Comparison of ENCODE assay signal across 29 cellular contexts in the genomic region with DNA sequence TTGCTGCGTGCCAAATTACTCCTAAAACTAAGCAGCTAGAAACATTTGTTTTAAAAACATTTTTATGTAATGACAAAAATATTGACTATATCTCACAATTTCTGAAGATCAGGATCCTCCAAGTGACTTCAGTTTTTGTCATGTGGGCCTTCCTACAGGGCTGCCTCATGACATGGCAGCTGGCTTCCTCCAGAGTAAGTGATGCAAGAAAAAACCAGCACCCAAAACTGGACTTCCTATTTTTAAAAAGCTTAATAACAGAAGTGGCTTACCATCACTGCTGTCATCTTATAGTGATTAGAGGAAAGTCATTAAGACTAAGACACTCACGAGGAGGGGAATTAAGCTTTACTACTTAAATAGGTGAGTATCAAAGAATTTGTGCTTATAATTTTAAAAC.
A peak's percentile ranks its signal among the peaks of the same experiment; 100 is the strongest.
DNase-seq lines count a peak whose midpoint lies in the region; TF ChIP-seq lines count a peak whose summit lies in the region.
"Had no signal": no experiment of that assay in that cellular context is flagged by ENCODE, and none has a peak within 500 bp of the region (broad histone marks: within the 10 kb centered on the region; RNA-seq: fewer than 3 reads in every experiment).

No MANE protein-coding gene starts in this region.

- intact Hi-C loops in activated T-helper 2 cell treated with anti-CD3 and anti-CD28 coated beads, Interferon-gamma antibody, Interleukin-2, Interleukin-4, amounts not matched to agents 10 μg/mL and 5 μg/mL and 100 μg/mL, durations not matched to agents 14 hours and 24 hours and 36 hours (cut with micrococcal nuclease): no loop called here

- H2BK5ac ChIP-seq in neuronal stem cell (ENCODE audit: low read length): no peak overlapping the region

- H4K8ac ChIP-seq in neuronal stem cell (ENCODE audit: low read depth, low read length): no peak overlapping the region

- no peaks in the 10 kb centered on the region for H3K9me3 ChIP-seq in neuronal stem cell (replicated peaks in 1 of 2; ENCODE audit: control insufficient read depth in 2 of 2, insufficient read depth in 1 of 2, low read depth in 1 of 2, low read length in 2 of 2)
- H3K9me3 ChIP-seq: adrenal gland, Caco-2, ovary had no signal

- no peak overlapping the region for H3K27ac Mint-ChIP-seq in activated T-helper 2 cell treated with anti-CD3 and anti-CD28 coated beads, Interferon-gamma antibody, Interleukin-2, Interleukin-4, amounts not matched to agents 10 μg/mL and 5 μg/mL and 100 μg/mL, durations not matched to agents 14 hours and 24 hours and 36 hours
- H3K27ac Mint-ChIP-seq: activated CD4-positive, alpha-beta memory T cell treated with anti-CD3 and anti-CD28 coated beads for 36 hours; activated naive CD4-positive, alpha-beta T cell treated with anti-CD3 and anti-CD28 coated beads for 36 hours; stimulated activated memory B cell treated with anti-CD40 and anti-IgM and Interleukin-4, amounts not matched to agents 10 μg/mL and 1 μg/mL and 100 μg/mL, for 72 hours; T-cell had no signal

- no peaks in the 10 kb centered on the region for H3K36me3 ChIP-seq in neuronal stem cell (replicated peaks in 1 of 2; ENCODE audit: control insufficient read depth in 2 of 2, insufficient read depth in 2 of 2, low read length in 2 of 2)
- H3K36me3 ChIP-seq: adrenal gland, ovary had no signal

- H3K27me3 ChIP-seq in neuronal stem cell (ENCODE audit: control insufficient read depth in 3 of 3, insufficient read depth in 3 of 3, low read depth in 1 of 3, low read length in 3 of 3): no peaks in the 10 kb centered on the region
- H3K27me3 ChIP-seq: adrenal gland, ovary had no signal

- H3K79me1 ChIP-seq in neuronal stem cell (ENCODE audit: low read depth, low read length): no peaks in the 10 kb centered on the region

- DNase-seq in KBM-7 (peak; percentile 16), NCI-H82 treated with DMSO at 0.1 percent for 48 hours (lab: John Stamatoyannopoulos, UW; ENCODE audit: unreplicated experiment) (peak; percentile 12), SKM-1 (lab: John Stamatoyannopoulos, UW; ENCODE audit: unreplicated experiment) (peak; percentile 80), neuronal stem cell (ENCODE audit: low spot score) (no peak), GM10266 (ENCODE audit: extremely low spot score) (no peak)
- no peak for DNase-seq in activated CD8-positive, alpha-beta memory T cell treated with anti-CD3 and anti-CD28 coated beads for 24 hours
- no peak for DNase-seq in activated T-helper 2 cell treated with anti-CD3 and anti-CD28 coated beads, Interferon-gamma antibody, Interleukin-2, Interleukin-4, amounts not matched to agents 10 μg/mL and 5 μg/mL and 100 μg/mL, durations not matched to agents 14 hours and 24 hours and 36 hours (ENCODE audit: low spot score)
- DNase-seq: activated CD4-positive, alpha-beta memory T cell treated with anti-CD3 and anti-CD28 coated beads for 36 hours; activated CD8-positive, alpha-beta memory T cell treated with anti-CD3 and anti-CD28 coated beads, Interleukin-2, amount 50 U/mL, for 4 hours; activated naive CD4-positive, alpha-beta T cell treated with anti-CD3 and anti-CD28 coated beads for 36 hours; adrenal gland; C1 segment of cervical spinal cord; Caco-2; central memory CD4-positive, alpha-beta T cell; cortex of kidney; DMS79 treated with DMSO at 0.1 percent for 48 hours; effector memory CD4-positive, alpha-beta T cell; GOT3; NCI-H146; NCI-H2107; NCI-H345; NCI-H774; nephron progenitor cell; ovary; substantia nigra; T-cell; trophoblast cell had no signal

- H2BK12ac ChIP-seq in neuronal stem cell (ENCODE audit: low read length): no peak overlapping the region

- no peaks in the 10 kb centered on the region for H3K4me1 Mint-ChIP-seq in activated T-helper 2 cell treated with anti-CD3 and anti-CD28 coated beads, Interferon-gamma antibody, Interleukin-2, Interleukin-4, amounts not matched to agents 10 μg/mL and 5 μg/mL and 100 μg/mL, durations not matched to agents 14 hours and 24 hours and 36 hours (ENCODE audit: low read depth)
- H3K4me1 Mint-ChIP-seq: stimulated activated memory B cell treated with anti-CD40 and anti-IgM and Interleukin-4, amounts not matched to agents 10 μg/mL and 1 μg/mL and 100 μg/mL, for 72 hours; T-cell had no signal

- H3K4me1 ChIP-seq in neuronal stem cell (ENCODE audit: control insufficient read depth in 2 of 2, insufficient read depth in 1 of 2, low read depth in 1 of 2, low read length in 2 of 2): no peaks in the 10 kb centered on the region
- H3K4me1 ChIP-seq: adrenal gland, Caco-2 had no signal

- H3K9ac ChIP-seq in neuronal stem cell (ENCODE audit: low read depth, low read length, poor library complexity): no peak overlapping the region

- no peak overlapping the region for H3K14ac ChIP-seq in neuronal stem cell (ENCODE audit: low read length)

- no peaks in the 10 kb centered on the region for H3K27me3 Mint-ChIP-seq in activated T-helper 2 cell treated with anti-CD3 and anti-CD28 coated beads, Interferon-gamma antibody, Interleukin-2, Interleukin-4, amounts not matched to agents 10 μg/mL and 5 μg/mL and 100 μg/mL, durations not matched to agents 14 hours and 24 hours and 36 hours (ENCODE audit: low read depth)
- H3K27me3 Mint-ChIP-seq: activated CD4-positive, alpha-beta memory T cell treated with anti-CD3 and anti-CD28 coated beads for 36 hours; stimulated activated memory B cell treated with anti-CD40 and anti-IgM and Interleukin-4, amounts not matched to agents 10 μg/mL and 1 μg/mL and 100 μg/mL, for 72 hours; T-cell had no signal

- peak overlapping the region; percentile 9 for H2AFZ ChIP-seq in neuronal stem cell (ENCODE audit: low read length)

- no peak overlapping the region for H2BK15ac ChIP-seq in neuronal stem cell (ENCODE audit: low read length)

- WGBS in neuronal stem cell (ENCODE audit: extremely low coverage in 2 of 2, insufficient read length in 2 of 2, insufficient replicate concordance in 1 of 2), 2 donors: no CpG with 5 or more reads among the region's 2 CpGs

- H2AK5ac ChIP-seq in neuronal stem cell (ENCODE audit: low read depth, low read length): no peak overlapping the region

- in situ Hi-C loops in KBM-7 (cut with MboI; ENCODE audit: low pct_unique_long_range_greater_than_20kb, low sequenced_read_pairs): no loop called here

- H3K36me3 Mint-ChIP-seq in activated T-helper 2 cell treated with anti-CD3 and anti-CD28 coated beads, Interferon-gamma antibody, Interleukin-2, Interleukin-4, amounts not matched to agents 10 μg/mL and 5 μg/mL and 100 μg/mL, durations not matched to agents 14 hours and 24 hours and 36 hours (ENCODE audit: low read depth): no peaks in the 10 kb centered on the region
- H3K36me3 Mint-ChIP-seq: activated CD4-positive, alpha-beta memory T cell treated with anti-CD3 and anti-CD28 coated beads for 36 hours; stimulated activated memory B cell treated with anti-CD40 and anti-IgM and Interleukin-4, amounts not matched to agents 10 μg/mL and 1 μg/mL and 100 μg/mL, for 72 hours; T-cell had no signal

- no peak overlapping the region for H3K18ac ChIP-seq in neuronal stem cell (ENCODE audit: low read length)

- no peak overlapping the region for H3K4me3 ChIP-seq in neuronal stem cell (ENCODE audit: low read length in 2 of 2)
- H3K4me3 ChIP-seq: adrenal gland, ovary had no signal

- no peak overlapping the region for H3K4me3 Mint-ChIP-seq in activated T-helper 2 cell treated with anti-CD3 and anti-CD28 coated beads, Interferon-gamma antibody, Interleukin-2, Interleukin-4, amounts not matched to agents 10 μg/mL and 5 μg/mL and 100 μg/mL, durations not matched to agents 14 hours and 24 hours and 36 hours (ENCODE audit: low read depth)
- H3K4me3 Mint-ChIP-seq: activated CD4-positive, alpha-beta memory T cell treated with anti-CD3 and anti-CD28 coated beads for 36 hours; activated naive CD4-positive, alpha-beta T cell treated with anti-CD3 and anti-CD28 coated beads for 36 hours; nephron progenitor cell; stimulated activated memory B cell treated with anti-CD40 and anti-IgM and Interleukin-4, amounts not matched to agents 10 μg/mL and 1 μg/mL and 100 μg/mL, for 72 hours; T-cell had no signal

- no peak overlapping the region for H3K4ac ChIP-seq in neuronal stem cell (ENCODE audit: low read length)

- no peak overlapping the region for H3K27ac ChIP-seq in neuronal stem cell (replicated peaks; ENCODE audit: low read length)
- H3K27ac ChIP-seq: adrenal gland, epithelial cell of prostate, ovary had no signal

- H4K91ac ChIP-seq in neuronal stem cell (ENCODE audit: low read depth, low read length, poor library complexity): no peak overlapping the region

- no peak for TF ChIP-seq CTCF in GM10266 (IDR thresholded peaks at IDR 0.05; ENCODE audit: control insufficient read depth, insufficient read depth, low read depth, missing control alignments)

- no peak overlapping the region for H3K4me2 ChIP-seq in neuronal stem cell (ENCODE audit: insufficient read depth, low read length, poor library complexity, severe bottlenecking)

- peaks cover 13% of the 10 kb centered on the region for H3K9me3 Mint-ChIP-seq in activated T-helper 2 cell treated with anti-CD3 and anti-CD28 coated beads, Interferon-gamma antibody, Interleukin-2, Interleukin-4, amounts not matched to agents 10 μg/mL and 5 μg/mL and 100 μg/mL, durations not matched to agents 14 hours and 24 hours and 36 hours
- H3K9me3 Mint-ChIP-seq: activated naive CD4-positive, alpha-beta T cell treated with anti-CD3 and anti-CD28 coated beads for 36 hours; nephron progenitor cell; stimulated activated memory B cell treated with anti-CD40 and anti-IgM and Interleukin-4, amounts not matched to agents 10 μg/mL and 1 μg/mL and 100 μg/mL, for 72 hours had no signal

- H2BK120ac ChIP-seq in neuronal stem cell (ENCODE audit: low read depth, low read length): no peak overlapping the region

- no peak overlapping the region for H3K23ac ChIP-seq in neuronal stem cell (ENCODE audit: low read depth, low read length, poor library complexity)

Comparison
In these comparisons a context has a peak if more than half of its experiments do, and no peak if none do; other contexts are left out.
1. DNase-seq: peak in KBM-7 (single experiment), NCI-H82 treated with DMSO at 0.1 percent for 48 hours (single experiment) and SKM-1 (single experiment); none in neuronal stem cell (single experiment), activated CD8-positive, alpha-beta memory T cell treated with anti-CD3 and anti-CD28 coated beads for 24 hours (single experiment), activated T-helper 2 cell treated with anti-CD3 and anti-CD28 coated beads, Interferon-gamma antibody, Interleukin-2, Interleukin-4, amounts not matched to agents 10 μg/mL and 5 μg/mL and 100 μg/mL, durations not matched to agents 14 hours and 24 hours and 36 hours (single experiment) and GM10266 (single experiment).